In genomic region chr15:73028030-73028429, GRCh38 we compare ENCODE assay signal across 27 cellular contexts.
"Had no signal": no experiment of that assay in that cellular context is flagged by ENCODE, and none has a peak within 500 bp of the region (broad histone marks: within the 10 kb centered on the region; RNA-seq: fewer than 3 reads in every experiment).

No MANE protein-coding gene starts in this region.

- H3K27me3 ChIP-seq: pancreas, testis, thyroid gland, upper lobe of left lung had no signal

- H3K9me3 ChIP-seq: left lung, lower lobe of right lung, pancreas, prostate gland, spleen, stomach, testis, thyroid gland, transverse colon, upper lobe of left lung had no signal

- ATAC-seq: left lung; lower lobe of right lung; natural killer cell; pancreas; right cardiac atrium; sciatic nerve; stimulated activated memory B cell treated with anti-CD40 and anti-IgM and Interleukin-4, amounts not matched to agents 10 μg/mL and 1 μg/mL and 100 μg/mL, for 72 hours had no signal

- H3K27ac Mint-ChIP-seq: immature natural killer cell; natural killer cell; stimulated activated memory B cell treated with anti-CD40 and anti-IgM and Interleukin-4, amounts not matched to agents 10 μg/mL and 1 μg/mL and 100 μg/mL, for 72 hours had no signal

- H3K4me1 Mint-ChIP-seq: immature natural killer cell; naive B cell; natural killer cell; stimulated activated memory B cell treated with anti-CD40 and anti-IgM and Interleukin-4, amounts not matched to agents 10 μg/mL and 1 μg/mL and 100 μg/mL, for 72 hours had no signal

- H3K27ac ChIP-seq: left lung, lower lobe of right lung, pancreas, prostate gland, spleen, stomach, testis, thyroid gland, transverse colon, upper lobe of left lung had no signal

- H3K4me3 Mint-ChIP-seq: immature natural killer cell; naive B cell; natural killer cell; stimulated activated memory B cell treated with anti-CD40 and anti-IgM and Interleukin-4, amounts not matched to agents 10 μg/mL and 1 μg/mL and 100 μg/mL, for 72 hours had no signal

- H3K36me3 ChIP-seq: left lung, lower lobe of right lung, pancreas, prostate gland, spleen, stomach, thyroid gland, transverse colon, upper lobe of left lung had no signal

- H3K9me3 Mint-ChIP-seq: immature natural killer cell; natural killer cell; stimulated activated memory B cell treated with anti-CD40 and anti-IgM and Interleukin-4, amounts not matched to agents 10 μg/mL and 1 μg/mL and 100 μg/mL, for 72 hours had no signal

- H3K36me3 Mint-ChIP-seq: immature natural killer cell; naive B cell; natural killer cell; stimulated activated memory B cell treated with anti-CD40 and anti-IgM and Interleukin-4, amounts not matched to agents 10 μg/mL and 1 μg/mL and 100 μg/mL, for 72 hours had no signal

- H3K4me1 ChIP-seq: left lung, pancreas, prostate gland, spleen, stomach, testis had no signal

- FAIRE-seq: islet of Langerhans, kidney, pancreas, small intestine had no signal

- DNase-seq: hypothalamus; immature natural killer cell; kidney; left colon; left lung; lower lobe of right lung; mammary epithelial cell; mesenchymal stem cell; naive B cell; natural killer cell; nucleus accumbens; pancreas; retina; right cardiac atrium; small intestine; spleen; stimulated activated CD4-positive, alpha-beta T cell treated with anti-CD3 and anti-CD28 coated beads, Interleukin-4, amount 100 ng/mL, for 24 hours; stimulated activated naive CD4-positive, alpha-beta T cell treated with Interleukin-2 at 50 U/mL for 16 hours; stomach; testis; thyroid gland; transverse colon; upper lobe of left lung had no signal

- H3K4me3 ChIP-seq: left lung, lower lobe of right lung, pancreas, prostate gland, spleen, stomach, testis, thyroid gland, transverse colon, upper lobe of left lung had no signal
